2 cellular contexts compared by ENCODE assay signal in the genomic region with DNA sequence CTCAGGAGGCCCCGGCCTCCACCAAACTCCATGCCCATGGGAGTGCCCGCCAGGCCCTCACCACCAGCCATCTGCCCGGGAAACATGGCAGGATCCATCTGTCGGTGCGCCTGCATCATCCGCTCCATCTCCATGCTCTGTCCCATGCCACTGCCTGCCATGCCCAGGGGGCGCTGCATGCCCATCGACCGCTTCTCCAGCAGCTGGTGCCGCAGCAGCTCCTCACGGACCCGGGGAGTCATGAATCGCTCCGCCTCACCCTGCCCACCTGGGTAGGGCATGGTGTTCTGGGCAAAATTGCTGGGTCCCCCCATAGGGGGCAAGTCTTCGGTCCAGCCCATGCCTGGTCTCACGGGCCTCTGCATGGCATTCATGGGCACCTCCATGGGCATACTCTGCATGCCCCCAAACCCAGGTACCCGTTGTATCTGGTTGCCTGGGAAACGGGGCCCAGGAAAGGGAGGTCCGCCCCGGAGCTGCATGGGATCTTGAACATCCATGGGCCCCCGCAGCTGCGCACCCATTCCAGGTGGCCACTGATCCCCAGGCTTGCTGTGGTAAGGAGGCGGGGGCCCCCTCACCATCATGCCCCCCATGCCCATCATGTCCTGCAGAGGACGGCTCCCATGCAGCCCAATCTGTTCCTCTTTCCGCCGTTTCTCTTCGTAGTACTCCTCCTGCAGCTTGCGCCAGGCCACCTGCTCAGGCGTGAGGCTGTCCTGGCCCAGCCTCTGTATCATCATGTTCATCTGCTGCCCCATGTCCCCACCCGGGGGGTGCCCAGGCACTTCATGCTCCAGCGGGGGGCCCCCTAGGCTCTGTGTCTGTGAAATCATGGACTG.
TF ChIP-seq lines count a peak whose summit lies in the region.

No MANE protein-coding gene starts in this region.

TF ChIP-seq in HCT116, 20 proteins besides CTCF, POLR2A, EP300 and RAD21:
- TF ChIP-seq SIN3A (IDR thresholded peaks at IDR 0.05; ENCODE audit: low read depth) (no peak), YY1 (IDR thresholded peaks at IDR 0.05; ENCODE audit: extremely low read depth, insufficient replicate concordance, low read depth, low read length) (peak; percentile 29), POLR2AphosphoS5 (IDR thresholded peaks at IDR 0.05; ENCODE audit: low read depth, low read length) (peak; percentile 36), FOSL1 (IDR thresholded peaks at IDR 0.05; ENCODE audit: low read depth) (no peak), JUND (IDR thresholded peaks at IDR 0.05) (no peak), ELF1 (IDR thresholded peaks at IDR 0.05; ENCODE audit: borderline replicate concordance, low read depth) (no peak), EGR1 (IDR thresholded peaks at IDR 0.05; ENCODE audit: low read depth) (no peak), SRF (IDR thresholded peaks at IDR 0.05; ENCODE audit: low read depth) (no peak), ZFX (IDR thresholded peaks at IDR 0.05) (no peak)

TF ChIP-seq in HepG2, 621 proteins besides CTCF, POLR2A, EP300 and RAD21:
- TF ChIP-seq TEAD3 (CRISPR knock-in tag; optimal IDR thresholded peaks at IDR 0.05; ENCODE audit: borderline replicate concordance) = no peak
- peak; percentile 96 for TF ChIP-seq HNRNPL (IDR thresholded peaks at IDR 0.05; ENCODE audit: low read depth, low read length)
- TF ChIP-seq, protein P1, sequence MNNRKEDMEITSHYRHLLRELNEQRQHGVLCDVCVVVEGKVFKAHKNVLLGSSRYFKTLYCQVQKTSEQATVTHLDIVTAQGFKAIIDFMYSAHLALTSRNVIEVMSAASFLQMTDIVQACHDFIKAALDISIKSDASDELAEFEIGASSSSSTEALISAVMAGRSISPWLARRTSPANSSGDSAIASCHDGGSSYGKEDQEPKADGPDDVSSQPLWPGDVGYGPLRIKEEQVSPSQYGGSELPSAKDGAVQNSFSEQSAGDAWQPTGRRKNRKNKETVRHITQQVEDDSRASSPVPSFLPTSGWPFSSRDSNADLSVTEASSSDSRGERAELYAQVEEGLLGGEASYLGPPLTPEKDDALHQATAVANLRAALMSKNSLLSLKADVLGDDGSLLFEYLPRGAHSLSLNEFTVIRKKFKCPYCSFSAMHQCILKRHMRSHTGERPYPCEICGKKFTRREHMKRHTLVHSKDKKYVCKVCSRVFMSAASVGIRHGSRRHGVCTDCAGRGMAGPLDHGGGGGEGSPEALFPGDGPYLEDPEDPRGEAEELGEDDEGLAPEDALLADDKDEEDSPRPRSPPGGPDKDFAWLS (CRISPR knock-in tag; IDR thresholded peaks at IDR 0.05; ENCODE audit: borderline replicate concordance) = no peak
- TF ChIP-seq ZNF780A (CRISPR knock-in tag; IDR thresholded peaks at IDR 0.05) = no peak
- TF ChIP-seq CREB1 (IDR thresholded peaks at IDR 0.05) = no peak
- no peak for TF ChIP-seq CREB1 (CRISPR knock-in tag; IDR thresholded peaks at IDR 0.05)
- peak; percentile 42 for TF ChIP-seq STAG1 (CRISPR knock-in tag; IDR thresholded peaks at IDR 0.05)
- no peak for TF ChIP-seq ZNF530 (CRISPR knock-in tag; IDR thresholded peaks at IDR 0.05; ENCODE audit: low read depth)
- no peak for TF ChIP-seq AKAP8 (CRISPR knock-in tag; IDR thresholded peaks at IDR 0.05)
- TF ChIP-seq AGO2 (optimal IDR thresholded peaks at IDR 0.05; ENCODE audit: low read depth, low read length) = peak; percentile 70
- TF ChIP-seq, protein P2, sequence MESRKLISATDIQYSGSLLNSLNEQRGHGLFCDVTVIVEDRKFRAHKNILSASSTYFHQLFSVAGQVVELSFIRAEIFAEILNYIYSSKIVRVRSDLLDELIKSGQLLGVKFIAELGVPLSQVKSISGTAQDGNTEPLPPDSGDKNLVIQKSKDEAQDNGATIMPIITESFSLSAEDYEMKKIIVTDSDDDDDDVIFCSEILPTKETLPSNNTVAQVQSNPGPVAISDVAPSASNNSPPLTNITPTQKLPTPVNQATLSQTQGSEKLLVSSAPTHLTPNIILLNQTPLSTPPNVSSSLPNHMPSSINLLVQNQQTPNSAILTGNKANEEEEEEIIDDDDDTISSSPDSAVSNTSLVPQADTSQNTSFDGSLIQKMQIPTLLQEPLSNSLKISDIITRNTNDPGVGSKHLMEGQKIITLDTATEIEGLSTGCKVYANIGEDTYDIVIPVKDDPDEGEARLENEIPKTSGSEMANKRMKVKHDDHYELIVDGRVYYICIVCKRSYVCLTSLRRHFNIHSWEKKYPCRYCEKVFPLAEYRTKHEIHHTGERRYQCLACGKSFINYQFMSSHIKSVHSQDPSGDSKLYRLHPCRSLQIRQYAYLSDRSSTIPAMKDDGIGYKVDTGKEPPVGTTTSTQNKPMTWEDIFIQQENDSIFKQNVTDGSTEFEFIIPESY (CRISPR knock-in tag; IDR thresholded peaks at IDR 0.05) = peak; percentile 23; the same call in 1 of the 2 replicates
- TF ChIP-seq, protein P3, sequence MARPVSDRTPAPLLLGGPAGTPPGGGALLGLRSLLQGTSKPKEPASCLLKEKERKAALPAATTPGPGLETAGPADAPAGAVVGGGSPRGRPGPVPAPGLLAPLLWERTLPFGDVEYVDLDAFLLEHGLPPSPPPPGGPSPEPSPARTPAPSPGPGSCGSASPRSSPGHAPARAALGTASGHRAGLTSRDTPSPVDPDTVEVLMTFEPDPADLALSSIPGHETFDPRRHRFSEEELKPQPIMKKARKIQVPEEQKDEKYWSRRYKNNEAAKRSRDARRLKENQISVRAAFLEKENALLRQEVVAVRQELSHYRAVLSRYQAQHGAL (CRISPR knock-in tag; IDR thresholded peaks at IDR 0.05; ENCODE audit: not compliant biosample characterization) = no peak
- TF ChIP-seq, protein P4, sequence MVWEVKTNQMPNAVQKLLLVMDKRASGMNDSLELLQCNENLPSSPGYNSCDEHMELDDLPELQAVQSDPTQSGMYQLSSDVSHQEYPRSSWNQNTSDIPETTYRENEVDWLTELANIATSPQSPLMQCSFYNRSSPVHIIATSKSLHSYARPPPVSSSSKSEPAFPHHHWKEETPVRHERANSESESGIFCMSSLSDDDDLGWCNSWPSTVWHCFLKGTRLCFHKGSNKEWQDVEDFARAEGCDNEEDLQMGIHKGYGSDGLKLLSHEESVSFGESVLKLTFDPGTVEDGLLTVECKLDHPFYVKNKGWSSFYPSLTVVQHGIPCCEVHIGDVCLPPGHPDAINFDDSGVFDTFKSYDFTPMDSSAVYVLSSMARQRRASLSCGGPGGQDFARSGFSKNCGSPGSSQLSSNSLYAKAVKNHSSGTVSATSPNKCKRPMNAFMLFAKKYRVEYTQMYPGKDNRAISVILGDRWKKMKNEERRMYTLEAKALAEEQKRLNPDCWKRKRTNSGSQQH (CRISPR knock-in tag; IDR thresholded peaks at IDR 0.05; ENCODE audit: low read depth) = no peak
- TF ChIP-seq TARDBP (CRISPR knock-in tag; IDR thresholded peaks at IDR 0.05) = no peak
- no peak for TF ChIP-seq ISX (CRISPR knock-in tag; conservative IDR thresholded peaks at IDR 0.05)
- TF ChIP-seq ZNF337 (CRISPR knock-in tag; IDR thresholded peaks at IDR 0.05; ENCODE audit: borderline replicate concordance, low read depth) = no peak
- TF ChIP-seq, protein P5, sequence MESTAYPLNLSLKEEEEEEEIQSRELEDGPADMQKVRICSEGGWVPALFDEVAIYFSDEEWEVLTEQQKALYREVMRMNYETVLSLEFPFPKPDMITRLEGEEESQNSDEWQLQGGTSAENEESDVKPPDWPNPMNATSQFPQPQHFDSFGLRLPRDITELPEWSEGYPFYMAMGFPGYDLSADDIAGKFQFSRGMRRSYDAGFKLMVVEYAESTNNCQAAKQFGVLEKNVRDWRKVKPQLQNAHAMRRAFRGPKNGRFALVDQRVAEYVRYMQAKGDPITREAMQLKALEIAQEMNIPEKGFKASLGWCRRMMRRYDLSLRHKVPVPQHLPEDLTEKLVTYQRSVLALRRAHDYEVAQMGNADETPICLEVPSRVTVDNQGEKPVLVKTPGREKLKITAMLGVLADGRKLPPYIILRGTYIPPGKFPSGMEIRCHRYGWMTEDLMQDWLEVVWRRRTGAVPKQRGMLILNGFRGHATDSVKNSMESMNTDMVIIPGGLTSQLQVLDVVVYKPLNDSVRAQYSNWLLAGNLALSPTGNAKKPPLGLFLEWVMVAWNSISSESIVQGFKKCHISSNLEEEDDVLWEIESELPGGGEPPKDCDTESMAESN (CRISPR knock-in tag; conservative IDR thresholded peaks at IDR 0.05) = no peak
- no peak for TF ChIP-seq FOXJ3 (CRISPR knock-in tag; IDR thresholded peaks at IDR 0.05; ENCODE audit: borderline replicate concordance)
- TF ChIP-seq RBFOX2 (IDR thresholded peaks at IDR 0.05; ENCODE audit: low read depth, low read length) = peak; percentile 52
- no peak for TF ChIP-seq PAWR (CRISPR knock-in tag; IDR thresholded peaks at IDR 0.05; ENCODE audit: borderline replicate concordance)
- TF ChIP-seq KLF9 (CRISPR knock-in tag; IDR thresholded peaks at IDR 0.05; ENCODE audit: low read depth) = no peak
